ENCODE assay signal across 8 cellular contexts in genomic region chr19:11964496-11964857, GRCh38. TPM values are rescaled to one million over a fixed set of nuclear protein-coding genes. Genes with fewer than 3 reads are reported as not detected.
A peak's percentile ranks its signal among the peaks of the same experiment; 100 is the strongest.
DNase-seq lines count a peak whose midpoint lies in the region; ATAC-seq and TF ChIP-seq lines count a peak whose summit lies in the region.

No MANE protein-coding gene starts in this region.

- ATAC-seq in activated CD4-positive, alpha-beta T cell treated with anti-CD3 and anti-CD28 coated beads for 36 hours = peak; percentile 34
- peak; percentile 29 for ATAC-seq in WTC11
- peak; percentile 66 to 73 (median 68) for ATAC-seq in heart left ventricle
- ATAC-seq in gastrocnemius medialis = peak; percentile 59 to 67

- H3K27ac Mint-ChIP-seq in activated CD4-positive, alpha-beta T cell treated with anti-CD3 and anti-CD28 coated beads for 36 hours = peak overlapping the region; percentile 67
- peak overlapping the region; percentile 85 for H3K27ac Mint-ChIP-seq in WTC11

- POLR2A ChIA-PET in activated CD4-positive, alpha-beta T cell treated with anti-CD3 and anti-CD28 coated beads for 36 hours (lab: Charles Lee) = interaction anchor here (0.5 kb wide), 1 partner anchor 25 kb away, joined by 3 read pairs; no protein-coding TSS in a partner anchor
- POLR2A ChIA-PET in WTC11 (lab: Charles Lee) = interaction anchor here (0.8 to 2.5 kb wide), 8 partner anchors 24 to 192 kb away, joined by 3 to 15 read pairs (median 4); partner anchors contain the start of genes ZNF20, ZNF433, ZNF625 and ZNF844

- WGBS in heart left ventricle, 4 donors = 0 to 7% (median 4%) methylated on average over 8 of the region's 8 CpGs

- TF ChIP-seq POLR2A in heart left ventricle (IDR thresholded peaks at IDR 0.05) (no peak), gastrocnemius medialis (IDR thresholded peaks at IDR 0.05) (no peak)

- H3K9me3 Mint-ChIP-seq in activated CD4-positive, alpha-beta T cell treated with anti-CD3 and anti-CD28 coated beads for 36 hours (ENCODE audit: low read depth) = no peaks in the 10 kb centered on the region
- H3K9me3 Mint-ChIP-seq in WTC11 = peaks cover 4% of the 10 kb centered on the region; the same call in 1 of the 2 replicates

- H3K27me3 ChIP-seq in heart left ventricle = no peaks in the 10 kb centered on the region
- no peaks in the 10 kb centered on the region for H3K27me3 ChIP-seq in gastrocnemius medialis

- H3K27ac ChIP-seq in heart left ventricle (peak overlapping the region; percentile 73 to 99 (median 92)), gastrocnemius medialis (peak overlapping the region; percentile 78 to 88 (median 86))

- TF ChIP-seq CTCF in WTC11 (IDR thresholded peaks at IDR 0.05) (no peak), heart left ventricle (IDR thresholded peaks at IDR 0.05) (peak in 3 of 12 donors; percentile 17 to 41 (median 24)), gastrocnemius medialis (IDR thresholded peaks at IDR 0.05 in 4 of 5, conservative IDR thresholded peaks at IDR 0.05 in 1 of 5) (peak in 1 of 5 experiments; percentile 20)

- peak overlapping the region in 11 of 12 donors; percentile 59 to 94 (median 79) for H3K4me3 ChIP-seq in heart left ventricle
- peak overlapping the region; percentile 67 to 88 (median 76) for H3K4me3 ChIP-seq in gastrocnemius medialis

- in situ Hi-C loops in gastrocnemius medialis (cut with MboI; ENCODE audit: low sequenced_read_pairs in 4 of 4) = no loop called here

- peak overlapping the region; percentile 84 for H3K4me3 Mint-ChIP-seq in activated CD4-positive, alpha-beta T cell treated with anti-CD3 and anti-CD28 coated beads for 36 hours
- H3K4me3 Mint-ChIP-seq in WTC11 = peak overlapping the region; percentile 82

- no peaks in the 10 kb centered on the region for H3K36me3 Mint-ChIP-seq in activated CD4-positive, alpha-beta T cell treated with anti-CD3 and anti-CD28 coated beads for 36 hours (ENCODE audit: low read depth)
- H3K36me3 Mint-ChIP-seq in WTC11 = no peaks in the 10 kb centered on the region

- CTCF ChIA-PET in activated CD4-positive, alpha-beta T cell treated with anti-CD3 and anti-CD28 coated beads for 36 hours (lab: Charles Lee) = interaction anchor here (0.6 to 3.5 kb wide), 19 partner anchors 10 to 509 kb away, joined by 3 to 40 read pairs (median 4); partner anchors contain the start of genes ZNF20, ZNF433, ZNF491 and ZNF700
- CTCF ChIA-PET in WTC11 (lab: Charles Lee) = interaction anchor here (0.6 to 4.1 kb wide), 32 partner anchors 10 to 525 kb away, joined by 3 to 100 read pairs (median 6); partner anchors contain the start of genes ZNF136, ZNF20, ZNF433 and ZNF442

- intact Hi-C loops in activated CD4-positive, alpha-beta T cell treated with anti-CD3 and anti-CD28 coated beads for 36 hours (cut with DNase I, micrococcal nuclease) = loop anchor here (1.0 kb wide), 9 partner anchors 24 to 177 kb away; partner anchors contain the start of genes ZNF700 (in 2 of the 2), ZNF20 (in 1 of the 2), ZNF491 (in 1 of the 2) and ZNF878 (in 1 of the 2)
- intact Hi-C loops in heart left ventricle (cut with DNase I) (loop anchor here in 9 of 10 donors (1.0 to 5.0 kb wide), 14 partner anchors 22 to 178 kb away; partner anchors contain the start of genes ZNF20 (in 7 of the 9), ZNF700 (in 5 of the 9) and ZNF69 (in 1 of the 9)), gastrocnemius medialis (cut with DNase I; ENCODE audit: low total_unique reads) (loop anchor here (1.0 to 2.0 kb wide), 4 partner anchors 24 to 177 kb away; partner anchors contain the start of genes ZNF700 and ZNF844)

- DNase-seq in activated CD4-positive, alpha-beta T cell treated with anti-CD3 and anti-CD28 coated beads for 36 hours = no peak
- DNase-seq in activated CD4-positive, alpha-beta T cell treated with anti-CD3 and anti-CD28 coated beads, Interleukin-2, amount 50 U/mL, for 4 hours = no peak
- peak; percentile 42 for DNase-seq in WTC11 (ENCODE audit: low spot score)
- peak in 2 of 5 donors; percentile 47 to 73 for DNase-seq in heart left ventricle
- DNase-seq in gastrocnemius medialis = no peak
- no peak for DNase-seq in NK-92 (lab: John Stamatoyannopoulos, UW; ENCODE audit: unreplicated experiment)
- DNase-seq in Ammon's horn (ENCODE audit: low spot score) = no peak
- no peak for DNase-seq in stimulated activated naive CD4-positive, alpha-beta T cell treated with Interleukin-2 at 50 U/mL for 16 hours (lab: John Stamatoyannopoulos, UW)

- H3K9me3 ChIP-seq in heart left ventricle (no peaks in the 10 kb centered on the region), gastrocnemius medialis (no peaks in the 10 kb centered on the region)

- no peaks in the 10 kb centered on the region for H3K27me3 Mint-ChIP-seq in activated CD4-positive, alpha-beta T cell treated with anti-CD3 and anti-CD28 coated beads for 36 hours
- peaks cover 20% of the 10 kb centered on the region for H3K27me3 Mint-ChIP-seq in WTC11 (ENCODE audit: low read depth)

- H3K4me1 ChIP-seq in heart left ventricle (peaks cover 0 to 22% (median 13%) of the 10 kb centered on the region in 12 donors), gastrocnemius medialis (peaks cover 11 to 15% of the 10 kb centered on the region in 2 donors)

- H3K4me1 Mint-ChIP-seq in activated CD4-positive, alpha-beta T cell treated with anti-CD3 and anti-CD28 coated beads for 36 hours = peaks cover 20% of the 10 kb centered on the region
- peaks cover 22% of the 10 kb centered on the region for H3K4me1 Mint-ChIP-seq in WTC11

- H3K36me3 ChIP-seq in heart left ventricle = peaks cover 0 to 2% (median 0%) of the 10 kb centered on the region in 9 donors
- no peaks in the 10 kb centered on the region for H3K36me3 ChIP-seq in gastrocnemius medialis

TF ChIP-seq in WTC11, 78 proteins besides CTCF, POLR2A, EP300 and RAD21:
- TF ChIP-seq NFYB (CRISPR knock-in tag; conservative IDR thresholded peaks at IDR 0.05; ENCODE audit: low read depth) (no peak), TEAD4 (CRISPR knock-in tag; IDR thresholded peaks at IDR 0.05) (no peak)
- TF ChIP-seq, protein P1, sequence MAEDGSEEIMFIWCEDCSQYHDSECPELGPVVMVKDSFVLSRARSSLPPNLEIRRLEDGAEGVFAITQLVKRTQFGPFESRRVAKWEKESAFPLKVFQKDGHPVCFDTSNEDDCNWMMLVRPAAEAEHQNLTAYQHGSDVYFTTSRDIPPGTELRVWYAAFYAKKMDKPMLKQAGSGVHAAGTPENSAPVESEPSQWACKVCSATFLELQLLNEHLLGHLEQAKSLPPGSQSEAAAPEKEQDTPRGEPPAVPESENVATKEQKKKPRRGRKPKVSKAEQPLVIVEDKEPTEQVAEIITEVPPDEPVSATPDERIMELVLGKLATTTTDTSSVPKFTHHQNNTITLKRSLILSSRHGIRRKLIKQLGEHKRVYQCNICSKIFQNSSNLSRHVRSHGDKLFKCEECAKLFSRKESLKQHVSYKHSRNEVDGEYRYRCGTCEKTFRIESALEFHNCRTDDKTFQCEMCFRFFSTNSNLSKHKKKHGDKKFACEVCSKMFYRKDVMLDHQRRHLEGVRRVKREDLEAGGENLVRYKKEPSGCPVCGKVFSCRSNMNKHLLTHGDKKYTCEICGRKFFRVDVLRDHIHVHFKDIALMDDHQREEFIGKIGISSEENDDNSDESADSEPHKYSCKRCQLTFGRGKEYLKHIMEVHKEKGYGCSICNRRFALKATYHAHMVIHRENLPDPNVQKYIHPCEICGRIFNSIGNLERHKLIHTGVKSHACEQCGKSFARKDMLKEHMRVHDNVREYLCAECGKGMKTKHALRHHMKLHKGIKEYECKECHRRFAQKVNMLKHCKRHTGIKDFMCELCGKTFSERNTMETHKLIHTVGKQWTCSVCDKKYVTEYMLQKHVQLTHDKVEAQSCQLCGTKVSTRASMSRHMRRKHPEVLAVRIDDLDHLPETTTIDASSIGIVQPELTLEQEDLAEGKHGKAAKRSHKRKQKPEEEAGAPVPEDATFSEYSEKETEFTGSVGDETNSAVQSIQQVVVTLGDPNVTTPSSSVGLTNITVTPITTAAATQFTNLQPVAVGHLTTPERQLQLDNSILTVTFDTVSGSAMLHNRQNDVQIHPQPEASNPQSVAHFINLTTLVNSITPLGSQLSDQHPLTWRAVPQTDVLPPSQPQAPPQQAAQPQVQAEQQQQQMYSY (CRISPR knock-in tag; IDR thresholded peaks at IDR 0.05) = 0 out of 2 replicates have a peak, but pooled peaks have one; percentile 42

RNA-seq across cellular contexts. Expression of gene ZNF763, which starts 0.4 kb away (rescaled TPM):
- total RNA-seq in activated CD4-positive, alpha-beta T cell treated with anti-CD3 and anti-CD28 coated beads for 36 hours = 1 to 10 TPM; 1.1 to 1.2 TPM
- total RNA-seq in WTC11 (2021) (2.4 to 3.1 TPM (median 2.9 TPM) in 3 replicates), heart left ventricle (1 to 10 TPM; 1.3 to 6.2 (median 5.0) TPM), gastrocnemius medialis (under 1 TPM; 0.46 to 0.80 (median 0.54) TPM)
- 1 to 10 TPM; 1.6 to 5.3 TPM for polyA plus RNA-seq in heart left ventricle

RNA-seq across cellular contexts. Expression of gene ZNF700, which starts 39.6 kb away (rescaled TPM):
- total RNA-seq in activated CD4-positive, alpha-beta T cell treated with anti-CD3 and anti-CD28 coated beads for 36 hours = 10 to 100 TPM; 13.3 to 14.5 TPM
- total RNA-seq in WTC11 (2021) (9.1 to 11.4 TPM (median 10.7 TPM) in 3 replicates), heart left ventricle (1 to 10 TPM; 2.2 to 7.5 (median 4.1) TPM), gastrocnemius medialis (1 to 10 TPM; 1.3 to 5.8 (median 4.0) TPM)
- polyA plus RNA-seq in heart left ventricle = 1 to 10 TPM; 3.1 to 3.8 TPM
